10 cellular contexts compared by ENCODE assay signal in genomic region chr10:81874878-81875679, GRCh38. TPM values are rescaled to one million over a fixed set of nuclear protein-coding genes. Genes with fewer than 3 reads are reported as not detected.
DNase-seq lines count a peak whose midpoint lies in the region; ATAC-seq lines count a peak whose summit lies in the region.
"Had no signal": no experiment of that assay in that cellular context is flagged by ENCODE, and none has a peak within 500 bp of the region (broad histone marks: within the 10 kb centered on the region; RNA-seq: fewer than 3 reads in every experiment).

Gene NRG3, plus strand, starts transcription at chr10:81875194.

- H3K27me3 Mint-ChIP-seq in T-helper 1 cell treated with Interleukin-12 subunit alpha and Interleukin-12 subunit beta and Interleukin-4 antibody, amounts not matched to agents 30 μg/mL and 1 μg/mL, for 36 hours (ENCODE audit: low read depth): peaks cover 60% of the 10 kb centered on the region
- peaks cover 51% of the 10 kb centered on the region for H3K27me3 Mint-ChIP-seq in T-helper 2 cell treated with Interferon-gamma antibody and Interleukin-4, amounts not matched to agents 5 μg/mL and 100 μg/mL, for 36 hours (ENCODE audit: low read depth)

- H3K36me3 Mint-ChIP-seq in T-helper 1 cell treated with Interleukin-12 subunit alpha and Interleukin-12 subunit beta and Interleukin-4 antibody, amounts not matched to agents 30 μg/mL and 1 μg/mL, for 36 hours (ENCODE audit: low read depth): peaks cover 3% of the 10 kb centered on the region
- peaks cover 2% of the 10 kb centered on the region for H3K36me3 Mint-ChIP-seq in T-helper 2 cell treated with Interferon-gamma antibody and Interleukin-4, amounts not matched to agents 5 μg/mL and 100 μg/mL, for 36 hours (ENCODE audit: low read depth)

- peak within 1 kb of the TSS; percentile 67 for H3K27ac Mint-ChIP-seq in T-helper 1 cell treated with Interleukin-12 subunit alpha and Interleukin-12 subunit beta and Interleukin-4 antibody, amounts not matched to agents 30 μg/mL and 1 μg/mL, for 36 hours
- H3K27ac Mint-ChIP-seq in T-helper 2 cell treated with Interferon-gamma antibody and Interleukin-4, amounts not matched to agents 5 μg/mL and 100 μg/mL, for 36 hours: no peak within 1 kb of the TSS
- H3K27ac Mint-ChIP-seq: CD4-positive, CD25-positive, alpha-beta regulatory T cell had no signal

- H3K36me3 ChIP-seq in iPS-18a (ENCODE audit: control insufficient read depth, low read depth, low read length): no peaks in the 10 kb centered on the region
- no peaks in the 10 kb centered on the region for H3K36me3 ChIP-seq in stomach smooth muscle (ENCODE audit: control insufficient read depth in 2 of 2, insufficient read depth in 2 of 2, low read length in 2 of 2)

- H3K27me3 ChIP-seq in iPS-18a (ENCODE audit: control insufficient read depth, insufficient read depth, low read length) (peaks cover 60% of the 10 kb centered on the region), stomach smooth muscle (ENCODE audit: control insufficient read depth in 1 of 2, insufficient read depth in 2 of 2, low read length in 2 of 2) (peaks cover 3 to 15% of the 10 kb centered on the region in 2 donors)

- H3K9me3 ChIP-seq in iPS-18a (ENCODE audit: control insufficient read depth, low read depth, low read length): no peaks in the 10 kb centered on the region
- no peaks in the 10 kb centered on the region for H3K9me3 ChIP-seq in stomach smooth muscle (ENCODE audit: control insufficient read depth in 2 of 2, low read length in 2 of 2)

- DNase-seq in T-helper 1 cell (no peak), mesenteric fat pad (ENCODE audit: low spot score) (no peak)
- DNase-seq in T-helper 2 cell treated with Interferon-gamma antibody and Interleukin-4, amounts not matched to agents 5 μg/mL and 100 μg/mL, for 36 hours (ENCODE audit: low spot score): no peak
- DNase-seq: CD4-positive, CD25-positive, alpha-beta regulatory T cell had no signal

- H3K4me1 ChIP-seq in iPS-18a (ENCODE audit: control insufficient read depth, low read depth, low read length) (peaks cover 31% of the 10 kb centered on the region), stomach smooth muscle (ENCODE audit: control insufficient read depth, insufficient read depth, low read length) (peaks cover 20% of the 10 kb centered on the region)

- H3K27ac ChIP-seq in iPS-18a (ENCODE audit: low read length): no peak within 1 kb of the TSS
- no peak within 1 kb of the TSS for H3K27ac ChIP-seq in stomach smooth muscle (ENCODE audit: low read length)
- H3K27ac ChIP-seq: HL-60 had no signal

- peak within 1 kb of the TSS; percentile 18 for H3K9ac ChIP-seq in iPS-18a (ENCODE audit: low read length)
- peak within 1 kb of the TSS; percentile 21 to 34 for H3K9ac ChIP-seq in stomach smooth muscle (ENCODE audit: low read length in 2 of 2)

- H3K4me1 Mint-ChIP-seq in T-helper 1 cell treated with Interleukin-12 subunit alpha and Interleukin-12 subunit beta and Interleukin-4 antibody, amounts not matched to agents 30 μg/mL and 1 μg/mL, for 36 hours (ENCODE audit: low read depth): peaks cover 3% of the 10 kb centered on the region
- peaks cover 10% of the 10 kb centered on the region for H3K4me1 Mint-ChIP-seq in T-helper 2 cell treated with Interferon-gamma antibody and Interleukin-4, amounts not matched to agents 5 μg/mL and 100 μg/mL, for 36 hours (ENCODE audit: low read depth)

- H3K4me3 ChIP-seq in iPS-18a (ENCODE audit: low read length) (peak within 1 kb of the TSS; percentile 72), stomach smooth muscle (ENCODE audit: low read length in 2 of 2) (peak within 1 kb of the TSS; percentile 62 to 69)

- ATAC-seq in HG02798 (IDR thresholded peaks at IDR 0.05; ENCODE audit: poor library complexity, unreplicated experiment): no peak
- ATAC-seq in HG03442 (IDR thresholded peaks at IDR 0.05; ENCODE audit: unreplicated experiment): no peak

- H3K9me3 Mint-ChIP-seq in T-helper 1 cell treated with Interleukin-12 subunit alpha and Interleukin-12 subunit beta and Interleukin-4 antibody, amounts not matched to agents 30 μg/mL and 1 μg/mL, for 36 hours: no peaks in the 10 kb centered on the region
- no peaks in the 10 kb centered on the region for H3K9me3 Mint-ChIP-seq in T-helper 2 cell treated with Interferon-gamma antibody and Interleukin-4, amounts not matched to agents 5 μg/mL and 100 μg/mL, for 36 hours

- peak within 1 kb of the TSS; percentile 71 for H3K4me3 Mint-ChIP-seq in T-helper 1 cell treated with Interleukin-12 subunit alpha and Interleukin-12 subunit beta and Interleukin-4 antibody, amounts not matched to agents 30 μg/mL and 1 μg/mL, for 36 hours
- H3K4me3 Mint-ChIP-seq in T-helper 2 cell treated with Interferon-gamma antibody and Interleukin-4, amounts not matched to agents 5 μg/mL and 100 μg/mL, for 36 hours: peak within 1 kb of the TSS; percentile 51

RNA-seq across cellular contexts. Expression of gene NRG3, which starts in this region (rescaled TPM):
- total RNA-seq in mesenteric fat pad: 0.19 TPM
- total RNA-seq: CD4-positive, CD25-positive, alpha-beta regulatory T cell had no signal
